In the genomic region with DNA sequence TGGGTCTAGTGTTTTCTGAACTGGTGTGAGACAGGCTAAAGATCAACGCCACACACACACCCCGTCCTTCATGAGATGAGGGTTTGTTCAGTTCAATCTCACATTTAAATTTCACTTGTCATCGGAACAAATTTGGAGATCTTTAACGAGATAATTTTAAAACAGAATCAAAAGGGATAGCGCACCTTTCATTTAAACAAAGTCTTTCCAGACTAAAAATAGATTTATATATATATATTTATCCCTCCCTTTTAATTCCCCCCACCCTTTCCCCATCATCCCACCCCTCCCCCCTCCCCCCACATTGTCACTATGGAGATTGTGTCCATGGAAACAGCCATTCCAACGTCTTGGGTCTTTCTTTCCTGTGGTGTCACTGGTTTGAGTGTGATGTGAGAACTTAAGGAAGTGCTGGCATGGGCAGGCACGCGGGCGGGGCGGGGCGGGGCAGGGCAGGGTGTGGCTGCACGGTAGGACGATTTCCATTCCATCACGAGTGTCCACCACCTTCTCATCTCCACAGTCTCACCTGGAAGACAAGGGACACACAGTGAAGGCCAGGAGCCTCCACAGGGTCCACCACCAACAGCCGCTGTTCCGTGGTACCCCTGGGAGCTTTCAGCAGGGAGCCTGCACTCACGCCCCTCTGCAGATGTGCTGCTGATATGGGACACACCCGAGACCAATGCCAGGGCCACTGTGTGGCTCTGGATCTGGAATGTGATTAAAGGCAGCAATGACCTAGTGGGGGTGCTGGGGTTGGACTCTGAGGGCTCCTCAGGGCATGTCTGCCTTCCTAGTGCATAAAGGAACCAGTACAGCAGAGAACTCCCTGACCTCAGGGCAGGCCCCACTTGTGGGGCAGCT, we compare ENCODE assay signal across 1 cellular context.
TF ChIP-seq lines count a peak whose summit lies in the region.

No MANE protein-coding gene starts in this region.

TF ChIP-seq in HCT116, 20 proteins besides CTCF, POLR2A, EP300 and RAD21 (continued from another document):
- TF ChIP-seq, protein P1, sequence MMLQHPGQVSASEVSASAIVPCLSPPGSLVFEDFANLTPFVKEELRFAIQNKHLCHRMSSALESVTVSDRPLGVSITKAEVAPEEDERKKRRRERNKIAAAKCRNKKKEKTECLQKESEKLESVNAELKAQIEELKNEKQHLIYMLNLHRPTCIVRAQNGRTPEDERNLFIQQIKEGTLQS (IDR thresholded peaks at IDR 0.05): no peak
- TF ChIP-seq, protein P2, sequence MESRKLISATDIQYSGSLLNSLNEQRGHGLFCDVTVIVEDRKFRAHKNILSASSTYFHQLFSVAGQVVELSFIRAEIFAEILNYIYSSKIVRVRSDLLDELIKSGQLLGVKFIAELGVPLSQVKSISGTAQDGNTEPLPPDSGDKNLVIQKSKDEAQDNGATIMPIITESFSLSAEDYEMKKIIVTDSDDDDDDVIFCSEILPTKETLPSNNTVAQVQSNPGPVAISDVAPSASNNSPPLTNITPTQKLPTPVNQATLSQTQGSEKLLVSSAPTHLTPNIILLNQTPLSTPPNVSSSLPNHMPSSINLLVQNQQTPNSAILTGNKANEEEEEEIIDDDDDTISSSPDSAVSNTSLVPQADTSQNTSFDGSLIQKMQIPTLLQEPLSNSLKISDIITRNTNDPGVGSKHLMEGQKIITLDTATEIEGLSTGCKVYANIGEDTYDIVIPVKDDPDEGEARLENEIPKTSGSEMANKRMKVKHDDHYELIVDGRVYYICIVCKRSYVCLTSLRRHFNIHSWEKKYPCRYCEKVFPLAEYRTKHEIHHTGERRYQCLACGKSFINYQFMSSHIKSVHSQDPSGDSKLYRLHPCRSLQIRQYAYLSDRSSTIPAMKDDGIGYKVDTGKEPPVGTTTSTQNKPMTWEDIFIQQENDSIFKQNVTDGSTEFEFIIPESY (IDR thresholded peaks at IDR 0.05; ENCODE audit: extremely low read depth, insufficient replicate concordance, low read length): no peak
- TF ChIP-seq SRF (IDR thresholded peaks at IDR 0.05; ENCODE audit: low read depth) (no peak), CBX3 (IDR thresholded peaks at IDR 0.05; ENCODE audit: low read depth) (no peak), EGR1 (IDR thresholded peaks at IDR 0.05; ENCODE audit: low read depth) (no peak), SP1 (IDR thresholded peaks at IDR 0.05; ENCODE audit: low read depth) (no peak)
- TF ChIP-seq, protein P3, sequence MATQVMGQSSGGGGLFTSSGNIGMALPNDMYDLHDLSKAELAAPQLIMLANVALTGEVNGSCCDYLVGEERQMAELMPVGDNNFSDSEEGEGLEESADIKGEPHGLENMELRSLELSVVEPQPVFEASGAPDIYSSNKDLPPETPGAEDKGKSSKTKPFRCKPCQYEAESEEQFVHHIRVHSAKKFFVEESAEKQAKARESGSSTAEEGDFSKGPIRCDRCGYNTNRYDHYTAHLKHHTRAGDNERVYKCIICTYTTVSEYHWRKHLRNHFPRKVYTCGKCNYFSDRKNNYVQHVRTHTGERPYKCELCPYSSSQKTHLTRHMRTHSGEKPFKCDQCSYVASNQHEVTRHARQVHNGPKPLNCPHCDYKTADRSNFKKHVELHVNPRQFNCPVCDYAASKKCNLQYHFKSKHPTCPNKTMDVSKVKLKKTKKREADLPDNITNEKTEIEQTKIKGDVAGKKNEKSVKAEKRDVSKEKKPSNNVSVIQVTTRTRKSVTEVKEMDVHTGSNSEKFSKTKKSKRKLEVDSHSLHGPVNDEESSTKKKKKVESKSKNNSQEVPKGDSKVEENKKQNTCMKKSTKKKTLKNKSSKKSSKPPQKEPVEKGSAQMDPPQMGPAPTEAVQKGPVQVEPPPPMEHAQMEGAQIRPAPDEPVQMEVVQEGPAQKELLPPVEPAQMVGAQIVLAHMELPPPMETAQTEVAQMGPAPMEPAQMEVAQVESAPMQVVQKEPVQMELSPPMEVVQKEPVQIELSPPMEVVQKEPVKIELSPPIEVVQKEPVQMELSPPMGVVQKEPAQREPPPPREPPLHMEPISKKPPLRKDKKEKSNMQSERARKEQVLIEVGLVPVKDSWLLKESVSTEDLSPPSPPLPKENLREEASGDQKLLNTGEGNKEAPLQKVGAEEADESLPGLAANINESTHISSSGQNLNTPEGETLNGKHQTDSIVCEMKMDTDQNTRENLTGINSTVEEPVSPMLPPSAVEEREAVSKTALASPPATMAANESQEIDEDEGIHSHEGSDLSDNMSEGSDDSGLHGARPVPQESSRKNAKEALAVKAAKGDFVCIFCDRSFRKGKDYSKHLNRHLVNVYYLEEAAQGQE (IDR thresholded peaks at IDR 0.05; ENCODE audit: low read depth): no peak
